18 cellular contexts compared by ENCODE assay signal in the genomic region with DNA sequence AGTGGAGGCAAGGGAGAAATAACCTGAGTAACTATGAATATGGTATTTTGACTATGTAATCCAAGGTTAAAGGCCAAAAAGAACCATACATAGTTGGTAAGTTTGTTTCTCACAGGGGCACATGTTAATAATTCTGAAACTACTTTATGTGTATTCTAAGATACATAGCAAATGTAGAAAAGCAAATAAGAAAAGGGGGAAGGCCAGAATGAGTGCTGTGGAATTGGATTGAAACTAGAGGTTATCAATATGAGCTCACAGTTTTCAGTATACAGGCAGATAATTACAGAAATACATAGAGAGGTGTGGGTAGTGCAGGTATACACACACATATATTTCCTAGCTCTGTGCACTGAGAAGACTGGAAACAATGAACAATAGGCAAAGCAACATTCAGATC. TPM values are rescaled to one million over a fixed set of nuclear protein-coding genes. Genes with fewer than 3 reads are reported as not detected.
A peak's percentile ranks its signal among the peaks of the same experiment; 100 is the strongest.
DNase-seq lines count a peak whose midpoint lies in the region; ATAC-seq and TF ChIP-seq lines count a peak whose summit lies in the region.
"Had no signal": no experiment of that assay in that cellular context is flagged by ENCODE, and none has a peak within 500 bp of the region (broad histone marks: within the 10 kb centered on the region; RNA-seq: fewer than 3 reads in every experiment).

No MANE protein-coding gene starts in this region.

- TF ChIP-seq CTCF in activated CD8-positive, alpha-beta T cell treated with anti-CD3 and anti-CD28 coated beads for 36 hours (IDR thresholded peaks at IDR 0.05) = no peak

- intact Hi-C loops in activated CD8-positive, alpha-beta T cell treated with anti-CD3 and anti-CD28 coated beads for 36 hours (cut with micrococcal nuclease) = no loop called here
- intact Hi-C loops in Right ventricle myocardium inferior (cut with DNase I) = no loop called here

- POLR2A ChIA-PET in activated CD8-positive, alpha-beta T cell treated with anti-CD3 and anti-CD28 coated beads for 36 hours (lab: Charles Lee) = interaction anchor here (3.0 kb wide), 1 partner anchor 14 kb away, joined by 13 read pairs; the partner anchor contains the start of gene INO80C
- POLR2A ChIA-PET in activated CD8-positive, alpha-beta T cell treated with anti-CD3 and anti-CD28 coated beads, Interleukin-2, amount 10 ng/mL, durations not matched to agents 7 days and 5 days (lab: Charles Lee) = no interaction called here

- peaks cover 24% of the 10 kb centered on the region for H3K36me3 Mint-ChIP-seq in activated CD8-positive, alpha-beta T cell treated with anti-CD3 and anti-CD28 coated beads for 36 hours (ENCODE audit: low read depth)
- H3K36me3 Mint-ChIP-seq in activated CD8-positive, alpha-beta T cell treated with anti-CD3 and anti-CD28 coated beads, Interleukin-2, amount 10 ng/mL, durations not matched to agents 7 days and 5 days (ENCODE audit: low read depth) = peaks cover 9% of the 10 kb centered on the region
- H3K36me3 Mint-ChIP-seq in stimulated activated memory B cell treated with anti-CD40 and anti-IgM and Interleukin-4, amounts not matched to agents 10 μg/mL and 1 μg/mL and 100 μg/mL, for 72 hours = peaks cover 38% of the 10 kb centered on the region

- peaks cover 42% of the 10 kb centered on the region for H3K4me1 Mint-ChIP-seq in activated CD8-positive, alpha-beta T cell treated with anti-CD3 and anti-CD28 coated beads for 36 hours (ENCODE audit: low read depth)
- H3K4me1 Mint-ChIP-seq in activated CD8-positive, alpha-beta T cell treated with anti-CD3 and anti-CD28 coated beads, Interleukin-2, amount 10 ng/mL, durations not matched to agents 7 days and 5 days (ENCODE audit: low read depth) = no peaks in the 10 kb centered on the region
- H3K4me1 Mint-ChIP-seq in stimulated activated memory B cell treated with anti-CD40 and anti-IgM and Interleukin-4, amounts not matched to agents 10 μg/mL and 1 μg/mL and 100 μg/mL, for 72 hours = peaks cover 46% of the 10 kb centered on the region
- H3K4me1 Mint-ChIP-seq: mesothelial cell of epicardium had no signal

- ATAC-seq in activated CD8-positive, alpha-beta T cell treated with anti-CD3 and anti-CD28 coated beads for 36 hours = peak; percentile 82
- ATAC-seq in activated CD8-positive, alpha-beta T cell treated with anti-CD3 and anti-CD28 coated beads, Interleukin-2, amount 10 ng/mL, durations not matched to agents 7 days and 5 days = no peak
- peak; percentile 78 for ATAC-seq in GM19463 (IDR thresholded peaks at IDR 0.05; ENCODE audit: unreplicated experiment)
- peak; percentile 85 for ATAC-seq in HG02885 (IDR thresholded peaks at IDR 0.05; ENCODE audit: poor library complexity, unreplicated experiment)
- peak; percentile 31 for ATAC-seq in stimulated activated memory B cell treated with anti-CD40 and anti-IgM and Interleukin-4, amounts not matched to agents 10 μg/mL and 1 μg/mL and 100 μg/mL, for 72 hours
- no peak for ATAC-seq in Right ventricle myocardium inferior
- ATAC-seq: right cardiac atrium had no signal

- H3K27ac Mint-ChIP-seq in activated CD8-positive, alpha-beta T cell treated with anti-CD3 and anti-CD28 coated beads for 36 hours = no peak overlapping the region
- H3K27ac Mint-ChIP-seq in activated CD8-positive, alpha-beta T cell treated with anti-CD3 and anti-CD28 coated beads, Interleukin-2, amount 10 ng/mL, durations not matched to agents 7 days and 5 days = no peak overlapping the region
- no peak overlapping the region for H3K27ac Mint-ChIP-seq in stimulated activated memory B cell treated with anti-CD40 and anti-IgM and Interleukin-4, amounts not matched to agents 10 μg/mL and 1 μg/mL and 100 μg/mL, for 72 hours
- H3K27ac Mint-ChIP-seq: activated B cell treated with CpG ODN at 0.5 μM for 24 hours, mesothelial cell of epicardium had no signal

- H3K27me3 Mint-ChIP-seq in activated CD8-positive, alpha-beta T cell treated with anti-CD3 and anti-CD28 coated beads for 36 hours = no peaks in the 10 kb centered on the region
- no peaks in the 10 kb centered on the region for H3K27me3 Mint-ChIP-seq in activated CD8-positive, alpha-beta T cell treated with anti-CD3 and anti-CD28 coated beads, Interleukin-2, amount 10 ng/mL, durations not matched to agents 7 days and 5 days (ENCODE audit: low read depth)
- no peaks in the 10 kb centered on the region for H3K27me3 Mint-ChIP-seq in stimulated activated memory B cell treated with anti-CD40 and anti-IgM and Interleukin-4, amounts not matched to agents 10 μg/mL and 1 μg/mL and 100 μg/mL, for 72 hours
- H3K27me3 Mint-ChIP-seq: activated B cell treated with CpG ODN at 0.5 μM for 24 hours; CD4-positive, alpha-beta memory T cell had no signal

- peaks cover 1% of the 10 kb centered on the region for H3K9me3 Mint-ChIP-seq in activated CD8-positive, alpha-beta T cell treated with anti-CD3 and anti-CD28 coated beads for 36 hours
- no peaks in the 10 kb centered on the region for H3K9me3 Mint-ChIP-seq in activated CD8-positive, alpha-beta T cell treated with anti-CD3 and anti-CD28 coated beads, Interleukin-2, amount 10 ng/mL, durations not matched to agents 7 days and 5 days (ENCODE audit: insufficient read depth)
- H3K9me3 Mint-ChIP-seq in stimulated activated memory B cell treated with anti-CD40 and anti-IgM and Interleukin-4, amounts not matched to agents 10 μg/mL and 1 μg/mL and 100 μg/mL, for 72 hours = no peaks in the 10 kb centered on the region
- H3K9me3 Mint-ChIP-seq: activated B cell treated with CpG ODN at 0.5 μM for 24 hours, mesothelial cell of epicardium had no signal

- DNase-seq in activated CD8-positive, alpha-beta T cell treated with anti-CD3 and anti-CD28 coated beads for 36 hours = no peak
- no peak for DNase-seq in activated CD8-positive, alpha-beta T cell treated with anti-CD3 and anti-CD28 coated beads, Interleukin-2, amount 10 ng/mL, durations not matched to agents 7 days and 5 days
- DNase-seq in stimulated activated CD4-positive, alpha-beta T cell treated with anti-CD3 and anti-CD28 coated beads, Interleukin-2, amount 100 ng/mL, for 48 hours = no peak
- no peak for DNase-seq in mucosa of gallbladder (ENCODE audit: low spot score)
- DNase-seq in Right ventricle myocardium inferior (ENCODE audit: missing footprints) = no peak
- DNase-seq: activated B cell treated with CpG ODN at 0.5 μM for 24 hours; CD4-positive, alpha-beta memory T cell; GM23248; MM.1S; NCI-H2029 treated with DMSO at 0.1 percent for 48 hours; PC-9; right cardiac atrium; stimulated activated CD4-positive, alpha-beta T cell treated with anti-CD3 and anti-CD28 coated beads, Interleukin-4, amount 100 ng/mL, for 24 hours; SW 1271 had no signal

- H3K4me3 Mint-ChIP-seq in activated CD8-positive, alpha-beta T cell treated with anti-CD3 and anti-CD28 coated beads for 36 hours = no peak overlapping the region
- no peak overlapping the region for H3K4me3 Mint-ChIP-seq in activated CD8-positive, alpha-beta T cell treated with anti-CD3 and anti-CD28 coated beads, Interleukin-2, amount 10 ng/mL, durations not matched to agents 7 days and 5 days
- H3K4me3 Mint-ChIP-seq in stimulated activated memory B cell treated with anti-CD40 and anti-IgM and Interleukin-4, amounts not matched to agents 10 μg/mL and 1 μg/mL and 100 μg/mL, for 72 hours = no peak overlapping the region
- H3K4me3 Mint-ChIP-seq: activated B cell treated with CpG ODN at 0.5 μM for 24 hours; CD4-positive, alpha-beta memory T cell; mesothelial cell of epicardium had no signal

- CTCF ChIA-PET in activated CD8-positive, alpha-beta T cell treated with anti-CD3 and anti-CD28 coated beads for 36 hours (lab: Charles Lee) = no interaction called here
- CTCF ChIA-PET in activated CD8-positive, alpha-beta T cell treated with anti-CD3 and anti-CD28 coated beads, Interleukin-2, amount 10 ng/mL, durations not matched to agents 7 days and 5 days (lab: Charles Lee) = interaction anchor here (1.4 kb wide), 1 partner anchor 12 kb away, joined by 3 read pairs; no protein-coding TSS in a partner anchor

RNA-seq across cellular contexts. Expression of gene INO80C, which starts 13.7 kb away (rescaled TPM):
- 10 to 100 TPM; 23.3 to 25.9 TPM for total RNA-seq in activated CD8-positive, alpha-beta T cell treated with anti-CD3 and anti-CD28 coated beads for 36 hours
- 10 to 100 TPM; 12.9 to 19.4 TPM for total RNA-seq in activated CD8-positive, alpha-beta T cell treated with anti-CD3 and anti-CD28 coated beads, Interleukin-2, amount 10 ng/mL, durations not matched to agents 7 days and 5 days
- total RNA-seq in mucosa of gallbladder (33.5 TPM), Right ventricle myocardium inferior (21.3 TPM)

Comparison
In these comparisons a context has a peak if more than half of its experiments do, and no peak if none do; other contexts are left out.
1. ATAC-seq: peak in activated CD8-positive, alpha-beta T cell treated with anti-CD3 and anti-CD28 coated beads for 36 hours (single experiment), GM19463 (single experiment), HG02885 (single experiment) and stimulated activated memory B cell treated with anti-CD40 and anti-IgM and Interleukin-4, amounts not matched to agents 10 μg/mL and 1 μg/mL and 100 μg/mL, for 72 hours (single experiment); none in activated CD8-positive, alpha-beta T cell treated with anti-CD3 and anti-CD28 coated beads, Interleukin-2, amount 10 ng/mL, durations not matched to agents 7 days and 5 days (single experiment) and Right ventricle myocardium inferior (single experiment).